Comparison of ENCODE assay signal across 2 cellular contexts in the genomic region with DNA sequence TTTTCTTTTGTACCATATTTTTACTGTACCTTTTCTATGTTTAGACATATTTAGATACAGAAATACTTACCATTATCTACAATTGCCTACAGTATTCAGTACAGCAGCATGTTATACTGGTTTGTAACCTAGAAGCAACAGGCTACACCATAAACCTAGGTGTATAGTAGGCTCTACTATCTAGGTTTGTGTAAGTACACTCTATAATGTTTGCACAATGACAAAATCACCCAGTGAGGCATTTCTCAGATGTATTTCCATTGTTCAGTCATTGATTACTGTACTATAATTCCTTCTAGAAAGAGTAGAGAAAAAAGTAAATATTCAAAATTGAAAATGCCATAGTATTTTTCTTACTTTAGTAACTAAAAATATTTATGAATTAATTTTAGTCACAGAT.
TF ChIP-seq lines count a peak whose summit lies in the region.

No MANE protein-coding gene starts in this region.

TF ChIP-seq in HepG2, 621 proteins besides CTCF, POLR2A, EP300 and RAD21 (continued from another document and continues in another):
- TF ChIP-seq, protein P1, sequence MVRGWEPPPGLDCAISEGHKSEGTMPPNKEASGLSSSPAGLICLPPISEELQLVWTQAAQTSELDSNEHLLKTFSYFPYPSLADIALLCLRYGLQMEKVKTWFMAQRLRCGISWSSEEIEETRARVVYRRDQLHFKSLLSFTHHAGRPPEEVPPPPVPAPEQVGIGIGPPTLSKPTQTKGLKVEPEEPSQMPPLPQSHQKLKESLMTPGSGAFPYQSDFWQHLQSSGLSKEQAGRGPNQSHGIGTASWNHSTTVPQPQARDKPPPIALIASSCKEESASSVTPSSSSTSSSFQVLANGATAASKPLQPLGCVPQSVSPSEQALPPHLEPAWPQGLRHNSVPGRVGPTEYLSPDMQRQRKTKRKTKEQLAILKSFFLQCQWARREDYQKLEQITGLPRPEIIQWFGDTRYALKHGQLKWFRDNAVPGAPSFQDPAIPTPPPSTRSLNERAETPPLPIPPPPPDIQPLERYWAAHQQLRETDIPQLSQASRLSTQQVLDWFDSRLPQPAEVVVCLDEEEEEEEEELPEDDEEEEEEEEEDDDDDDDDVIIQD (CRISPR knock-in tag; IDR thresholded peaks at IDR 0.05; ENCODE audit: low read depth) = peak; percentile 57; the same call in 1 of the 2 replicates
- TF ChIP-seq SOX5 (CRISPR knock-in tag; IDR thresholded peaks at IDR 0.05; ENCODE audit: borderline replicate concordance) (peak; percentile 71; the same call in 1 of the 2 replicates), ZZZ3 (CRISPR knock-in tag; IDR thresholded peaks at IDR 0.05; ENCODE audit: borderline replicate concordance) (no peak), BCL6 (CRISPR knock-in tag; IDR thresholded peaks at IDR 0.05) (peak; percentile 48; the same call in 1 of the 2 replicates), FOXA3 (CRISPR knock-in tag; IDR thresholded peaks at IDR 0.05) (peak; percentile 44; the same call in 1 of the 2 replicates), GATAD2A (CRISPR knock-in tag; IDR thresholded peaks at IDR 0.05) (peak; percentile 37; the same call in 1 of the 2 replicates), SOX6 (IDR thresholded peaks at IDR 0.05) (no peak), SOX6 (CRISPR knock-in tag; IDR thresholded peaks at IDR 0.05) (peak; percentile 27; the same call in 1 of the 2 replicates), JUNB (CRISPR knock-in tag; IDR thresholded peaks at IDR 0.05; ENCODE audit: borderline replicate concordance) (no peak), REPIN1 (CRISPR knock-in tag; IDR thresholded peaks at IDR 0.05; ENCODE audit: borderline replicate concordance, low read depth) (no peak), MAFF (IDR thresholded peaks at IDR 0.05; ENCODE audit: low read depth, low read length) (no peak), HOXA7 (CRISPR knock-in tag; IDR thresholded peaks at IDR 0.05) (no peak), SOX13 (IDR thresholded peaks at IDR 0.05) (no peak), SOX13 (CRISPR knock-in tag; conservative IDR thresholded peaks at IDR 0.05 in 1 of 2, IDR thresholded peaks at IDR 0.05 in 1 of 2) (peak in 1 of 2 experiments; percentile 86; a peak in 2 of 4 replicates), ARNT (IDR thresholded peaks at IDR 0.05) (no peak)
- TF ChIP-seq, protein P2, sequence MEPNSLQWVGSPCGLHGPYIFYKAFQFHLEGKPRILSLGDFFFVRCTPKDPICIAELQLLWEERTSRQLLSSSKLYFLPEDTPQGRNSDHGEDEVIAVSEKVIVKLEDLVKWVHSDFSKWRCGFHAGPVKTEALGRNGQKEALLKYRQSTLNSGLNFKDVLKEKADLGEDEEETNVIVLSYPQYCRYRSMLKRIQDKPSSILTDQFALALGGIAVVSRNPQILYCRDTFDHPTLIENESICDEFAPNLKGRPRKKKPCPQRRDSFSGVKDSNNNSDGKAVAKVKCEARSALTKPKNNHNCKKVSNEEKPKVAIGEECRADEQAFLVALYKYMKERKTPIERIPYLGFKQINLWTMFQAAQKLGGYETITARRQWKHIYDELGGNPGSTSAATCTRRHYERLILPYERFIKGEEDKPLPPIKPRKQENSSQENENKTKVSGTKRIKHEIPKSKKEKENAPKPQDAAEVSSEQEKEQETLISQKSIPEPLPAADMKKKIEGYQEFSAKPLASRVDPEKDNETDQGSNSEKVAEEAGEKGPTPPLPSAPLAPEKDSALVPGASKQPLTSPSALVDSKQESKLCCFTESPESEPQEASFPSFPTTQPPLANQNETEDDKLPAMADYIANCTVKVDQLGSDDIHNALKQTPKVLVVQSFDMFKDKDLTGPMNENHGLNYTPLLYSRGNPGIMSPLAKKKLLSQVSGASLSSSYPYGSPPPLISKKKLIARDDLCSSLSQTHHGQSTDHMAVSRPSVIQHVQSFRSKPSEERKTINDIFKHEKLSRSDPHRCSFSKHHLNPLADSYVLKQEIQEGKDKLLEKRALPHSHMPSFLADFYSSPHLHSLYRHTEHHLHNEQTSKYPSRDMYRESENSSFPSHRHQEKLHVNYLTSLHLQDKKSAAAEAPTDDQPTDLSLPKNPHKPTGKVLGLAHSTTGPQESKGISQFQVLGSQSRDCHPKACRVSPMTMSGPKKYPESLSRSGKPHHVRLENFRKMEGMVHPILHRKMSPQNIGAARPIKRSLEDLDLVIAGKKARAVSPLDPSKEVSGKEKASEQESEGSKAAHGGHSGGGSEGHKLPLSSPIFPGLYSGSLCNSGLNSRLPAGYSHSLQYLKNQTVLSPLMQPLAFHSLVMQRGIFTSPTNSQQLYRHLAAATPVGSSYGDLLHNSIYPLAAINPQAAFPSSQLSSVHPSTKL (CRISPR knock-in tag; IDR thresholded peaks at IDR 0.05) = peak; percentile 38; the same call in 1 of the 2 replicates
- TF ChIP-seq, protein P3, sequence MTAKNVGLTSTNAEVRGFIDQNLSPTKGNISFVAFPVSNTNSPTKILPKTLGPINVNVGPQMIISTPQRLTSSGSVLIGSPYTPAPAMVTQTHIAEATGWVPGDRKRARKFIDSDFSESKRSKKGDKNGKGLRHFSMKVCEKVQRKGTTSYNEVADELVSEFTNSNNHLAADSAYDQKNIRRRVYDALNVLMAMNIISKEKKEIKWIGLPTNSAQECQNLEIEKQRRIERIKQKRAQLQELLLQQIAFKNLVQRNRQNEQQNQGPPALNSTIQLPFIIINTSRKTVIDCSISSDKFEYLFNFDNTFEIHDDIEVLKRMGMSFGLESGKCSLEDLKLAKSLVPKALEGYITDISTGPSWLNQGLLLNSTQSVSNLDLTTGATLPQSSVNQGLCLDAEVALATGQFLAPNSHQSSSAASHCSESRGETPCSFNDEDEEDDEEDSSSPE (CRISPR knock-in tag; IDR thresholded peaks at IDR 0.05) = no peak
- TF ChIP-seq, protein P4, sequence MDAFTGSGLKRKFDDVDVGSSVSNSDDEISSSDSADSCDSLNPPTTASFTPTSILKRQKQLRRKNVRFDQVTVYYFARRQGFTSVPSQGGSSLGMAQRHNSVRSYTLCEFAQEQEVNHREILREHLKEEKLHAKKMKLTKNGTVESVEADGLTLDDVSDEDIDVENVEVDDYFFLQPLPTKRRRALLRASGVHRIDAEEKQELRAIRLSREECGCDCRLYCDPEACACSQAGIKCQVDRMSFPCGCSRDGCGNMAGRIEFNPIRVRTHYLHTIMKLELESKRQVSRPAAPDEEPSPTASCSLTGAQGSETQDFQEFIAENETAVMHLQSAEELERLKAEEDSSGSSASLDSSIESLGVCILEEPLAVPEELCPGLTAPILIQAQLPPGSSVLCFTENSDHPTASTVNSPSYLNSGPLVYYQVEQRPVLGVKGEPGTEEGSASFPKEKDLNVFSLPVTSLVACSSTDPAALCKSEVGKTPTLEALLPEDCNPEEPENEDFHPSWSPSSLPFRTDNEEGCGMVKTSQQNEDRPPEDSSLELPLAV (CRISPR knock-in tag; conservative IDR thresholded peaks at IDR 0.05; ENCODE audit: low read depth) = no peak
- TF ChIP-seq, protein P5, sequence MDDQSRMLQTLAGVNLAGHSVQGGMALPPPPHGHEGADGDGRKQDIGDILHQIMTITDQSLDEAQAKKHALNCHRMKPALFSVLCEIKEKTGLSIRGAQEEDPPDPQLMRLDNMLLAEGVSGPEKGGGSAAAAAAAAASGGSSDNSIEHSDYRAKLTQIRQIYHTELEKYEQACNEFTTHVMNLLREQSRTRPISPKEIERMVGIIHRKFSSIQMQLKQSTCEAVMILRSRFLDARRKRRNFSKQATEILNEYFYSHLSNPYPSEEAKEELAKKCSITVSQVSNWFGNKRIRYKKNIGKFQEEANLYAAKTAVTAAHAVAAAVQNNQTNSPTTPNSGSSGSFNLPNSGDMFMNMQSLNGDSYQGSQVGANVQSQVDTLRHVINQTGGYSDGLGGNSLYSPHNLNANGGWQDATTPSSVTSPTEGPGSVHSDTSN (CRISPR knock-in tag; IDR thresholded peaks at IDR 0.05; ENCODE audit: borderline replicate concordance) = no peak

TF ChIP-seq in GM12878, 131 proteins besides CTCF, POLR2A, EP300 and RAD21 (continued from another document):
- TF ChIP-seq, protein P6, sequence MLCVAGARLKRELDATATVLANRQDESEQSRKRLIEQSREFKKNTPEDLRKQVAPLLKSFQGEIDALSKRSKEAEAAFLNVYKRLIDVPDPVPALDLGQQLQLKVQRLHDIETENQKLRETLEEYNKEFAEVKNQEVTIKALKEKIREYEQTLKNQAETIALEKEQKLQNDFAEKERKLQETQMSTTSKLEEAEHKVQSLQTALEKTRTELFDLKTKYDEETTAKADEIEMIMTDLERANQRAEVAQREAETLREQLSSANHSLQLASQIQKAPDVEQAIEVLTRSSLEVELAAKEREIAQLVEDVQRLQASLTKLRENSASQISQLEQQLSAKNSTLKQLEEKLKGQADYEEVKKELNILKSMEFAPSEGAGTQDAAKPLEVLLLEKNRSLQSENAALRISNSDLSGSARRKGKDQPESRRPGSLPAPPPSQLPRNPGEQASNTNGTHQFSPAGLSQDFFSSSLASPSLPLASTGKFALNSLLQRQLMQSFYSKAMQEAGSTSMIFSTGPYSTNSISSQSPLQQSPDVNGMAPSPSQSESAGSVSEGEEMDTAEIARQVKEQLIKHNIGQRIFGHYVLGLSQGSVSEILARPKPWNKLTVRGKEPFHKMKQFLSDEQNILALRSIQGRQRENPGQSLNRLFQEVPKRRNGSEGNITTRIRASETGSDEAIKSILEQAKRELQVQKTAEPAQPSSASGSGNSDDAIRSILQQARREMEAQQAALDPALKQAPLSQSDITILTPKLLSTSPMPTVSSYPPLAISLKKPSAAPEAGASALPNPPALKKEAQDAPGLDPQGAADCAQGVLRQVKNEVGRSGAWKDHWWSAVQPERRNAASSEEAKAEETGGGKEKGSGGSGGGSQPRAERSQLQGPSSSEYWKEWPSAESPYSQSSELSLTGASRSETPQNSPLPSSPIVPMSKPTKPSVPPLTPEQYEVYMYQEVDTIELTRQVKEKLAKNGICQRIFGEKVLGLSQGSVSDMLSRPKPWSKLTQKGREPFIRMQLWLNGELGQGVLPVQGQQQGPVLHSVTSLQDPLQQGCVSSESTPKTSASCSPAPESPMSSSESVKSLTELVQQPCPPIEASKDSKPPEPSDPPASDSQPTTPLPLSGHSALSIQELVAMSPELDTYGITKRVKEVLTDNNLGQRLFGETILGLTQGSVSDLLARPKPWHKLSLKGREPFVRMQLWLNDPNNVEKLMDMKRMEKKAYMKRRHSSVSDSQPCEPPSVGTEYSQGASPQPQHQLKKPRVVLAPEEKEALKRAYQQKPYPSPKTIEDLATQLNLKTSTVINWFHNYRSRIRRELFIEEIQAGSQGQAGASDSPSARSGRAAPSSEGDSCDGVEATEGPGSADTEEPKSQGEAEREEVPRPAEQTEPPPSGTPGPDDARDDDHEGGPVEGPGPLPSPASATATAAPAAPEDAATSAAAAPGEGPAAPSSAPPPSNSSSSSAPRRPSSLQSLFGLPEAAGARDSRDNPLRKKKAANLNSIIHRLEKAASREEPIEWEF (IDR thresholded peaks at IDR 0.05; ENCODE audit: insufficient replicate concordance, low read depth, low read length) = no peak
- no peak for TF ChIP-seq BMI1 (IDR thresholded peaks at IDR 0.05; ENCODE audit: borderline replicate concordance)
